20 cellular contexts compared by ENCODE assay signal in the genomic region with DNA sequence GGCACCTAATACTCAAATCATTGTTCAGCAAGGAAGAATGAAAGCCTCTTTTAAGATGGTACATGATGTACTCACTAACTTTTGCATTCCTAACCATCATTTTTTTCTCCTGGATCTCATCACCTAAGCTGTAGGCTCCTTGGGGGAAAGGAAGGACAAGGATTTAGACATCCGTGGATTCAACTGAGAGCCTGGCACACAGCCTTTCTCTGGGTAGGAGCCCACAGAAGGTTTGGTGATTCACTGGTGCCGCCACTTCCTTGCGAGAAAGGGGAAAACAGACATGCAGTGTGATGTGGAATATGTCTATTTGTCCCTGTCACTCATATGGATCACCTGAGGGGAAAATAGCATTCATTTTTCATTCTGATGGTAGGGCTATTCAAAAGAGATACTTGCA.
A peak's percentile ranks its signal among the peaks of the same experiment; 100 is the strongest.
DNase-seq lines count a peak whose midpoint lies in the region; ATAC-seq and TF ChIP-seq lines count a peak whose summit lies in the region.
"Had no signal": no experiment of that assay in that cellular context is flagged by ENCODE, and none has a peak within 500 bp of the region (broad histone marks: within the 10 kb centered on the region; RNA-seq: fewer than 3 reads in every experiment).

No MANE protein-coding gene starts in this region.

- H3K4me1 ChIP-seq in PC-9 (replicated peaks; ENCODE audit: insufficient read depth) (peaks cover 39% of the 10 kb centered on the region), transverse colon (peaks cover 0 to 37% (median 9%) of the 10 kb centered on the region in 4 donors)
- no peaks in the 10 kb centered on the region for H3K4me1 ChIP-seq in effector memory CD4-positive, alpha-beta T cell (ENCODE audit: control insufficient read depth, insufficient read depth, low read length, poor library complexity, severe bottlenecking)

- ATAC-seq in GM19328 (IDR thresholded peaks at IDR 0.05; ENCODE audit: unreplicated experiment): no peak
- ATAC-seq: CD8-positive, alpha-beta T cell; heart right ventricle; left ventricle myocardium superior; SK-N-SH treated with all-trans-retinoic acid at 6 μM for 48 hours; stimulated activated memory B cell treated with anti-CD40 and anti-IgM and Interleukin-4, amounts not matched to agents 10 μg/mL and 1 μg/mL and 100 μg/mL, for 72 hours had no signal

- H3K4me2 ChIP-seq in PC-9 (peak overlapping the region; percentile 63), neural cell (ENCODE audit: low read length) (no peak overlapping the region)

- WGBS in transverse colon (ENCODE audit: low coverage in 1 of 2), 2 donors: 76 to 79% methylated on average over 3 of the region's 3 CpGs

- peak overlapping the region; percentile 75 for H3K27ac ChIP-seq in PC-9
- H3K27ac ChIP-seq in epithelial cell of prostate: peak overlapping the region; percentile 59
- peak overlapping the region; percentile 51 for H3K27ac ChIP-seq in neural cell (ENCODE audit: low read length)
- H3K27ac ChIP-seq in transverse colon: peak overlapping the region; percentile 53 to 72 (median 62)
- no peak overlapping the region for H3K27ac ChIP-seq in effector memory CD4-positive, alpha-beta T cell (ENCODE audit: insufficient read depth, low read length, poor library complexity, severe bottlenecking)
- H3K27ac ChIP-seq: heart right ventricle had no signal

- H3K9me3 ChIP-seq in PC-9 (ENCODE audit: insufficient read depth, low read depth): no peaks in the 10 kb centered on the region
- H3K9me3 ChIP-seq in neural cell (ENCODE audit: low read length): no peaks in the 10 kb centered on the region
- no peaks in the 10 kb centered on the region for H3K9me3 ChIP-seq in transverse colon
- H3K9me3 ChIP-seq in effector memory CD4-positive, alpha-beta T cell (ENCODE audit: control insufficient read depth, low read length): no peaks in the 10 kb centered on the region

- H2AFZ ChIP-seq in PC-9 (no peak overlapping the region), neural cell (ENCODE audit: low read depth, low read length) (no peak overlapping the region)

- H3F3A ChIP-seq in PC-9 (ENCODE audit: insufficient read depth, low read depth) (peaks cover 25% of the 10 kb centered on the region), neural cell (ENCODE audit: insufficient read depth, low read length, poor library complexity, severe bottlenecking) (no peaks in the 10 kb centered on the region)

- TF ChIP-seq CTCF in PC-9 (conservative IDR thresholded peaks at IDR 0.05): no peak
- TF ChIP-seq CTCF in neural cell (IDR thresholded peaks at IDR 0.05; ENCODE audit: poor library complexity, severe bottlenecking): no peak
- TF ChIP-seq CTCF in transverse colon (IDR thresholded peaks at IDR 0.05): no peak

- H3K9ac ChIP-seq in neural cell (ENCODE audit: low read length): no peak overlapping the region

- H3K79me2 ChIP-seq in PC-9 (ENCODE audit: low read depth) (no peaks in the 10 kb centered on the region), neural cell (replicated peaks; ENCODE audit: insufficient read depth, low read length) (peaks cover 2% of the 10 kb centered on the region)

- intact Hi-C loops in PC-9 (cut with micrococcal nuclease; ENCODE audit: unreplicated experiment) (loop anchor here (1.0 to 10.0 kb wide), 4 partner anchors 30 to 149 kb away; no protein-coding TSS in a partner anchor), transverse colon (cut with DNase I; ENCODE audit: low total_unique reads) (no loop called here)

- CTCF ChIA-PET in PC-9 (lab: Charles Lee): interaction anchor here (0.6 kb wide), 1 partner anchor 13 kb away, joined by 5 read pairs; no protein-coding TSS in a partner anchor

- H4K20me1 ChIP-seq in PC-9 (ENCODE audit: insufficient read depth): no peaks in the 10 kb centered on the region
- H4K20me1 ChIP-seq in neural cell (ENCODE audit: insufficient read depth): no peaks in the 10 kb centered on the region

- DNase-seq in PC-9 (peak; percentile 10 to 40), epithelial cell of prostate (ENCODE audit: low read depth, low spot score) (no peak), transverse colon (peak; percentile 11), NCI-H2081 treated with DMSO at 0.1 percent for 48 hours (lab: John Stamatoyannopoulos, UW) (no peak)
- DNase-seq in effector memory CD4-positive, alpha-beta T cell: no peak
- no peak for DNase-seq in activated T-cell treated with anti-CD3 and anti-CD28 coated beads, Interleukin-2, amount 50 U/mL, for 48 hours
- DNase-seq: activated CD4-positive, alpha-beta memory T cell treated with anti-CD3 and anti-CD28 coated beads for 36 hours; CD8-positive, alpha-beta T cell; GF-D8; heart right ventricle; left ventricle myocardium superior; NCI-H1105; NCI-H2081; NCI-H446 treated with DMSO at 0.1 percent for 48 hours; nucleus accumbens; stimulated activated CD4-positive, alpha-beta T cell treated with anti-CD3 and anti-CD28 coated beads, Interleukin-1b, Interleukin-23, amount 100 ng/mL, for 48 hours had no signal

- TF ChIP-seq POLR2A in transverse colon (IDR thresholded peaks at IDR 0.05): no peak

- in situ Hi-C loops in transverse colon (cut with MboI; ENCODE audit: low pct_ligation_motif_present in 1 of 4, low pct_unique_long_range_greater_than_20kb in 1 of 4, low sequenced_read_pairs in 3 of 4): no loop called here

- no peak for TF ChIP-seq EP300 in neural cell (conservative IDR thresholded peaks at IDR 0.05; ENCODE audit: poor library complexity, severe bottlenecking)
- TF ChIP-seq EP300 in transverse colon (IDR thresholded peaks at IDR 0.05; ENCODE audit: low read depth): peak; percentile 50

- H3K4me3 ChIP-seq in PC-9 (no peak overlapping the region), neural cell (ENCODE audit: low read length) (peak overlapping the region; percentile 6), transverse colon (no peak overlapping the region)
- no peak overlapping the region for H3K4me3 ChIP-seq in effector memory CD4-positive, alpha-beta T cell (ENCODE audit: insufficient read depth, low read depth, low read length, poor library complexity, severe bottlenecking)
- H3K4me3 ChIP-seq: heart right ventricle had no signal

- BruUV-seq in PC-9 (replicated peaks; lab: Mats Ljungman, UMichigan): TSS peak; percentile 85

- POLR2A ChIA-PET in PC-9 (lab: Charles Lee; ENCODE audit: unreplicated experiment): interaction anchor here (0.9 kb wide), 1 partner anchor 147 kb away, joined by 3 read pairs; a partner anchor contains a TSS

- H3K27me3 ChIP-seq in PC-9 (ENCODE audit: insufficient read depth, low read depth) (no peaks in the 10 kb centered on the region), neural cell (ENCODE audit: insufficient read depth, low read depth, low read length) (no peaks in the 10 kb centered on the region), transverse colon (no peaks in the 10 kb centered on the region)
- no peaks in the 10 kb centered on the region for H3K27me3 ChIP-seq in effector memory CD4-positive, alpha-beta T cell (replicated peaks; ENCODE audit: control insufficient read depth, insufficient read depth, low read length, poor library complexity, severe bottlenecking)
- H3K27me3 ChIP-seq: heart right ventricle had no signal

- H3K9me2 ChIP-seq in PC-9 (ENCODE audit: insufficient read depth) (0 out of 2 replicates have a peak, but pooled peaks cover 4% of the 10 kb centered on the region), neural cell (ENCODE audit: insufficient read depth, low read length) (no peaks in the 10 kb centered on the region)

- TF ChIP-seq RAD21 in neural cell (conservative IDR thresholded peaks at IDR 0.05): no peak

- no peaks in the 10 kb centered on the region for H3K36me3 ChIP-seq in PC-9 (ENCODE audit: low read depth)
- H3K36me3 ChIP-seq in neural cell (ENCODE audit: insufficient read depth, low read length): no peaks in the 10 kb centered on the region
- no peaks in the 10 kb centered on the region for H3K36me3 ChIP-seq in transverse colon
- no peaks in the 10 kb centered on the region for H3K36me3 ChIP-seq in effector memory CD4-positive, alpha-beta T cell (ENCODE audit: control insufficient read depth, insufficient read depth, low read length)
- H3K36me3 ChIP-seq: heart right ventricle had no signal

TF ChIP-seq in neural cell, 6 proteins besides CTCF, POLR2A, EP300 and RAD21:
- TF ChIP-seq POLR2AphosphoS5 (IDR thresholded peaks at IDR 0.05) (peak; percentile 22), EZH2 (IDR thresholded peaks at IDR 0.05; ENCODE audit: borderline replicate concordance, insufficient read depth, low read length, poor library complexity, severe bottlenecking) (no peak), MXI1 (conservative IDR thresholded peaks at IDR 0.05; ENCODE audit: poor library complexity, severe bottlenecking) (no peak), SMC3 (conservative IDR thresholded peaks at IDR 0.05; ENCODE audit: poor library complexity) (no peak)
- TF ChIP-seq, protein P1, sequence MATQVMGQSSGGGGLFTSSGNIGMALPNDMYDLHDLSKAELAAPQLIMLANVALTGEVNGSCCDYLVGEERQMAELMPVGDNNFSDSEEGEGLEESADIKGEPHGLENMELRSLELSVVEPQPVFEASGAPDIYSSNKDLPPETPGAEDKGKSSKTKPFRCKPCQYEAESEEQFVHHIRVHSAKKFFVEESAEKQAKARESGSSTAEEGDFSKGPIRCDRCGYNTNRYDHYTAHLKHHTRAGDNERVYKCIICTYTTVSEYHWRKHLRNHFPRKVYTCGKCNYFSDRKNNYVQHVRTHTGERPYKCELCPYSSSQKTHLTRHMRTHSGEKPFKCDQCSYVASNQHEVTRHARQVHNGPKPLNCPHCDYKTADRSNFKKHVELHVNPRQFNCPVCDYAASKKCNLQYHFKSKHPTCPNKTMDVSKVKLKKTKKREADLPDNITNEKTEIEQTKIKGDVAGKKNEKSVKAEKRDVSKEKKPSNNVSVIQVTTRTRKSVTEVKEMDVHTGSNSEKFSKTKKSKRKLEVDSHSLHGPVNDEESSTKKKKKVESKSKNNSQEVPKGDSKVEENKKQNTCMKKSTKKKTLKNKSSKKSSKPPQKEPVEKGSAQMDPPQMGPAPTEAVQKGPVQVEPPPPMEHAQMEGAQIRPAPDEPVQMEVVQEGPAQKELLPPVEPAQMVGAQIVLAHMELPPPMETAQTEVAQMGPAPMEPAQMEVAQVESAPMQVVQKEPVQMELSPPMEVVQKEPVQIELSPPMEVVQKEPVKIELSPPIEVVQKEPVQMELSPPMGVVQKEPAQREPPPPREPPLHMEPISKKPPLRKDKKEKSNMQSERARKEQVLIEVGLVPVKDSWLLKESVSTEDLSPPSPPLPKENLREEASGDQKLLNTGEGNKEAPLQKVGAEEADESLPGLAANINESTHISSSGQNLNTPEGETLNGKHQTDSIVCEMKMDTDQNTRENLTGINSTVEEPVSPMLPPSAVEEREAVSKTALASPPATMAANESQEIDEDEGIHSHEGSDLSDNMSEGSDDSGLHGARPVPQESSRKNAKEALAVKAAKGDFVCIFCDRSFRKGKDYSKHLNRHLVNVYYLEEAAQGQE (IDR thresholded peaks at IDR 0.05; ENCODE audit: borderline replicate concordance): no peak

Comparison
In these comparisons a context has a peak if more than half of its experiments do, and no peak if none do; other contexts are left out.
1. DNase-seq: peak in PC-9 (2 of 2) and transverse colon (single experiment); none in epithelial cell of prostate (single experiment), effector memory CD4-positive, alpha-beta T cell (0 of 3), NCI-H2081 treated with DMSO at 0.1 percent for 48 hours (single experiment) and activated T-cell treated with anti-CD3 and anti-CD28 coated beads, Interleukin-2, amount 50 U/mL, for 48 hours (0 of 2).